Comparison of ENCODE assay signal across 9 cellular contexts in genomic region chr13:80873589-80873988, GRCh38.
A peak's percentile ranks its signal among the peaks of the same experiment; 100 is the strongest.
DNase-seq lines count a peak whose midpoint lies in the region; ATAC-seq and TF ChIP-seq lines count a peak whose summit lies in the region.
"Had no signal": no experiment of that assay in that cellular context is flagged by ENCODE, and none has a peak within 500 bp of the region (broad histone marks: within the 10 kb centered on the region; RNA-seq: fewer than 3 reads in every experiment).

No MANE protein-coding gene starts in this region.

- H2AFZ ChIP-seq in GM23338, result no peak overlapping the region

- H3K27ac ChIP-seq in GM23338 (ENCODE audit: low read depth), result no peak overlapping the region

- peaks cover 15% of the 10 kb centered on the region; the same call in 1 of the 2 replicates for H3K4me1 ChIP-seq in GM23338 (ENCODE audit: insufficient read depth)

- H3K4me3 Mint-ChIP-seq in type B pancreatic cell (no peak overlapping the region), GM23338 (no peak overlapping the region)

- H3K27me3 Mint-ChIP-seq in type B pancreatic cell, result peaks cover 9% of the 10 kb centered on the region
- no peaks in the 10 kb centered on the region for H3K27me3 Mint-ChIP-seq in GM23338 (ENCODE audit: insufficient read depth, low read depth, poor library complexity)

- DNase-seq in Kasumi-1 (lab: John Stamatoyannopoulos, UW) (peak; percentile 94 to 95), medulla oblongata (ENCODE audit: extremely low spot score) (peak; percentile 35), type B pancreatic cell (ENCODE audit: extremely low spot score, unreplicated experiment) (no peak), GM23338 (ENCODE audit: low spot score) (no peak), NCI-H2196 treated with DMSO at 0.1 percent for 48 hours (lab: John Stamatoyannopoulos, UW; ENCODE audit: unreplicated experiment) (no peak)
- no peak for DNase-seq in stimulated activated CD4-positive, alpha-beta T cell treated with anti-CD3 and anti-CD28 coated beads, Interleukin-4, amount 100 ng/mL, for 1 hour
- DNase-seq: NCI-H345 had no signal

- no peaks in the 10 kb centered on the region for H4K20me1 ChIP-seq in GM23338 (replicated peaks; ENCODE audit: insufficient read depth)

- no peaks in the 10 kb centered on the region for H3K27me3 ChIP-seq in GM23338 (ENCODE audit: insufficient read depth)

- no peak overlapping the region for H3K4me2 ChIP-seq in GM23338

- no peaks in the 10 kb centered on the region for H3K36me3 ChIP-seq in GM23338 (ENCODE audit: insufficient read depth)

- no peak overlapping the region for H3K27ac Mint-ChIP-seq in type B pancreatic cell
- no peak overlapping the region for H3K27ac Mint-ChIP-seq in GM23338

- no peak for TF ChIP-seq CTCF in type B pancreatic cell (conservative IDR thresholded peaks at IDR 0.05)
- TF ChIP-seq CTCF in GM23338 (conservative IDR thresholded peaks at IDR 0.05; ENCODE audit: low read depth in 2 of 2), result no peak

- H3F3A ChIP-seq in GM23338 (replicated peaks; ENCODE audit: low read depth), result no peaks in the 10 kb centered on the region

- H3K9me3 Mint-ChIP-seq in type B pancreatic cell (no peaks in the 10 kb centered on the region), GM23338 (no peaks in the 10 kb centered on the region)

- H3K4me1 Mint-ChIP-seq in type B pancreatic cell (ENCODE audit: unreplicated experiment) (peaks cover 3% of the 10 kb centered on the region), GM23338 (peaks cover 11% of the 10 kb centered on the region)

- no peak overlapping the region for H3K4me3 ChIP-seq in GM23338

- ATAC-seq in GM18861 (IDR thresholded peaks at IDR 0.05; ENCODE audit: unreplicated experiment), result peak; percentile 90
- peak; percentile 86 for ATAC-seq in HG02571 (IDR thresholded peaks at IDR 0.05; ENCODE audit: unreplicated experiment)
- ATAC-seq in GM23338, result no peak

- no peaks in the 10 kb centered on the region for H3K9me2 ChIP-seq in GM23338 (ENCODE audit: insufficient read depth)

- no peaks in the 10 kb centered on the region for H3K36me3 Mint-ChIP-seq in type B pancreatic cell
- no peaks in the 10 kb centered on the region for H3K36me3 Mint-ChIP-seq in GM23338 (ENCODE audit: low read depth)

- H3K79me2 ChIP-seq in GM23338 (replicated peaks; ENCODE audit: insufficient read depth), result no peaks in the 10 kb centered on the region

TF ChIP-seq in GM23338, 12 proteins besides CTCF, POLR2A, EP300 and RAD21:
- TF ChIP-seq ZNF114 (CRISPR knock-in tag; IDR thresholded peaks at IDR 0.05), result no peak
- TF ChIP-seq NANOG (IDR thresholded peaks at IDR 0.05; ENCODE audit: borderline replicate concordance), result no peak
- no peak for TF ChIP-seq ZNF462 (CRISPR knock-in tag; IDR thresholded peaks at IDR 0.05)
- TF ChIP-seq POLR2AphosphoS5 (IDR thresholded peaks at IDR 0.05; ENCODE audit: low read depth), result no peak
- no peak for TF ChIP-seq EZH2phosphoT487 (IDR thresholded peaks at IDR 0.05; ENCODE audit: unreplicated experiment)
- no peak for TF ChIP-seq CREB1 (CRISPR knock-in tag; IDR thresholded peaks at IDR 0.05; ENCODE audit: low read depth)
- no peak for TF ChIP-seq JUNB (IDR thresholded peaks at IDR 0.05; ENCODE audit: unreplicated experiment)
- no peak for TF ChIP-seq STAT1 (IDR thresholded peaks at IDR 0.05; ENCODE audit: unreplicated experiment)
- TF ChIP-seq ETS1 (IDR thresholded peaks at IDR 0.05), result no peak
- TF ChIP-seq EZH2 (IDR thresholded peaks at IDR 0.05; ENCODE audit: low read depth, unreplicated experiment), result no peak
- TF ChIP-seq ZNF331 (CRISPR knock-in tag; IDR thresholded peaks at IDR 0.05; ENCODE audit: low read depth), result no peak
- no peak for TF ChIP-seq REST (IDR thresholded peaks at IDR 0.05; ENCODE audit: unreplicated experiment)
TF ChIP-seq in GM23338: peak in this region for 0.

Comparison
In these comparisons a context has a peak if more than half of its experiments do, and no peak if none do; other contexts are left out.
1. DNase-seq: peak in Kasumi-1 (2 of 2) and medulla oblongata (single experiment); none in stimulated activated CD4-positive, alpha-beta T cell treated with anti-CD3 and anti-CD28 coated beads, Interleukin-4, amount 100 ng/mL, for 1 hour (single experiment), type B pancreatic cell (single experiment), GM23338 (single experiment) and NCI-H2196 treated with DMSO at 0.1 percent for 48 hours (single experiment).